Comparison of ENCODE assay signal across 8 cellular contexts in genomic region chr2:219571311-219572236, GRCh38. TPM values are rescaled to one million over a fixed set of nuclear protein-coding genes. Genes with fewer than 3 reads are reported as not detected.
A peak's percentile ranks its signal among the peaks of the same experiment; 100 is the strongest.
DNase-seq lines count a peak whose midpoint lies in the region; ATAC-seq, FAIRE-seq and TF ChIP-seq lines count a peak whose summit lies in the region.

OBSL1 (minus strand) TSS chr2:219571539; CDS start chr2:219571232, 307 bp downstream.

- peak within 1 kb of the TSS; percentile 92 for H3K4me2 ChIP-seq in HepG2 (ENCODE audit: low read depth, low read length)

- H3K4me1 Mint-ChIP-seq in CD8-positive, alpha-beta memory T cell = peaks cover 0 to 7% (median 0%) of the 10 kb centered on the region in 3 donors
- H3K4me1 Mint-ChIP-seq in stimulated activated naive CD8-positive, alpha-beta T cell treated with anti-CD3 and anti-CD28 coated beads, Interleukin-15, amount 100 ng/mL, for 72 hours = peaks cover 5% of the 10 kb centered on the region

- WGBS in HepG2 (ENCODE audit: low lambda C conversion rate) = under 1% methylated on average over 36 of the region's 42 CpGs

- FAIRE-seq in HepG2 (lab: Jason Lieb, UNC) = peak; percentile 72

- peak; percentile 30; the same call in 1 of the 2 replicates for TF ChIP-seq CTCF in HepG2 (CRISPR knock-in tag; IDR thresholded peaks at IDR 0.05)

- TF ChIP-seq RAD21 in Ishikawa (IDR thresholded peaks at IDR 0.05; ENCODE audit: low read depth) = no peak
- no peak; the same call in 1 of the 2 replicates for TF ChIP-seq RAD21 in HepG2 (CRISPR knock-in tag; IDR thresholded peaks at IDR 0.05)

- H3K9me3 Mint-ChIP-seq in CD8-positive, alpha-beta memory T cell = peaks cover 0 to 2% (median 0%) of the 10 kb centered on the region in 5 donors
- H3K9me3 Mint-ChIP-seq in stimulated activated naive CD8-positive, alpha-beta T cell treated with anti-CD3 and anti-CD28 coated beads, Interleukin-15, amount 100 ng/mL, for 72 hours = no peaks in the 10 kb centered on the region

- peak within 1 kb of the TSS in 6 of 7 donors; percentile 9 to 81 (median 38) for H3K4me3 Mint-ChIP-seq in CD8-positive, alpha-beta memory T cell
- H3K4me3 Mint-ChIP-seq in stimulated activated naive CD8-positive, alpha-beta T cell treated with anti-CD3 and anti-CD28 coated beads, Interleukin-15, amount 100 ng/mL, for 72 hours = peak within 1 kb of the TSS; percentile 49 to 69

- H3K36me3 Mint-ChIP-seq in CD8-positive, alpha-beta memory T cell = no peaks in the 10 kb centered on the region

- H3K27me3 ChIP-seq in CD8-positive, alpha-beta memory T cell (ENCODE audit: insufficient read depth, low read length, poor library complexity, severe bottlenecking) = peaks cover 12% of the 10 kb centered on the region
- peaks cover 31% of the 10 kb centered on the region for H3K27me3 ChIP-seq in effector memory CD4-positive, alpha-beta T cell (replicated peaks; ENCODE audit: control insufficient read depth, insufficient read depth, low read length, poor library complexity, severe bottlenecking)
- H3K27me3 ChIP-seq in HepG2 (ENCODE audit: control insufficient read depth in 1 of 2, insufficient read depth in 2 of 2, low read length in 2 of 2) = no peaks in the 10 kb centered on the region

- CTCF ChIA-PET in CD8-positive, alpha-beta memory T cell (lab: Charles Lee) = interaction anchor here (0.9 to 1.7 kb wide), 2 partner anchors 10 to 30 kb away, joined by 3 to 12 read pairs; no protein-coding TSS in a partner anchor
- CTCF ChIA-PET in HepG2 (lab: Yijun Ruan, JAX; ENCODE audit: low intra/inter-chr PET ratio, low total read pairs) = interaction anchor here (2.9 kb wide), 1 partner anchor 71 kb away, joined by 13 read pairs; no protein-coding TSS in a partner anchor

- H3K36me3 ChIP-seq in CD8-positive, alpha-beta memory T cell (ENCODE audit: insufficient read depth, low read length) = no peaks in the 10 kb centered on the region
- H3K36me3 ChIP-seq in effector memory CD4-positive, alpha-beta T cell (ENCODE audit: control insufficient read depth, insufficient read depth, low read length) = no peaks in the 10 kb centered on the region
- peaks cover under 1 to 21% of the 10 kb centered on the region in 2 experiments for H3K36me3 ChIP-seq in HepG2 (replicated peaks in 1 of 2; ENCODE audit: control insufficient read depth in 1 of 2, insufficient read depth in 2 of 2, low read length in 2 of 2)

- in situ Hi-C loops in HepG2 (cut with HindIII; ENCODE audit: extremely low pct_ligation_motif_present, low pct_unique_long_range_greater_than_20kb) = no loop called here

- no peak for DNase-seq in CD8-positive, alpha-beta memory T cell
- peak; percentile 91 to 97 for DNase-seq in SHP77 (lab: John Stamatoyannopoulos, UW)
- no peak for DNase-seq in effector memory CD4-positive, alpha-beta T cell
- peak; percentile 90 for DNase-seq in HepG2 (ENCODE audit: low spot score)
- no peak for DNase-seq in stimulated activated naive CD8-positive, alpha-beta T cell treated with anti-CD3 and anti-CD28 coated beads, Interleukin-15, amount 100 ng/mL, for 72 hours
- DNase-seq in cerebellar nuclear complex (lab: John Stamatoyannopoulos, UW) = no peak

- POLR2A ChIA-PET in CD8-positive, alpha-beta memory T cell (lab: Charles Lee) = no interaction called here
- POLR2A ChIA-PET in HepG2 (lab: Yijun Ruan, JAX) = interaction anchor here (0.8 to 3.2 kb wide), 19 partner anchors 7 to 363 kb away, joined by 3 to 150 read pairs (median 4); partner anchors contain the start of genes CHPF, DNPEP, GMPPA and STK11IP

- TF ChIP-seq EP300 in Ishikawa (IDR thresholded peaks at IDR 0.05; ENCODE audit: borderline replicate concordance) = no peak
- TF ChIP-seq EP300 in HepG2 (IDR thresholded peaks at IDR 0.05; ENCODE audit: low read depth in 2 of 2, low read length in 2 of 2) = peak; percentile 17 to 69; a peak in 3 of 4 replicates
- peak; percentile 52; the same call in 1 of the 2 replicates for TF ChIP-seq EP300 in HepG2 (CRISPR knock-in tag; IDR thresholded peaks at IDR 0.05; ENCODE audit: borderline replicate concordance)

- H3K4me3 ChIP-seq in CD8-positive, alpha-beta memory T cell (ENCODE audit: low read length) = no peak within 1 kb of the TSS
- H3K4me3 ChIP-seq in effector memory CD4-positive, alpha-beta T cell (ENCODE audit: insufficient read depth, low read depth, low read length, poor library complexity, severe bottlenecking) = peak within 1 kb of the TSS; percentile 39
- H3K4me3 ChIP-seq in HepG2 (replicated peaks in 1 of 3; ENCODE audit: insufficient read depth in 1 of 3, low read depth in 2 of 3, low read length in 3 of 3) = peak within 1 kb of the TSS; percentile 90 to 95 (median 94)

- no peak within 1 kb of the TSS for H2AFZ ChIP-seq in HepG2 (ENCODE audit: low read length)

- TF ChIP-seq POLR2A in HepG2 (IDR thresholded peaks at IDR 0.05; ENCODE audit: insufficient read depth in 1 of 2, low read depth in 2 of 2, low read length in 2 of 2) = peak in 1 of 2 experiments; percentile 63; a peak in 1 of 4 replicates

- H3K4me1 ChIP-seq in CD8-positive, alpha-beta memory T cell (ENCODE audit: insufficient read depth, low read length) = no peaks in the 10 kb centered on the region
- H3K4me1 ChIP-seq in effector memory CD4-positive, alpha-beta T cell (ENCODE audit: control insufficient read depth, insufficient read depth, low read length, poor library complexity, severe bottlenecking) = no peaks in the 10 kb centered on the region
- H3K4me1 ChIP-seq in HepG2 (ENCODE audit: insufficient read depth, low read length) = peaks cover 66% of the 10 kb centered on the region

- H3K9ac ChIP-seq in HepG2 (ENCODE audit: insufficient read depth, low read depth, low read length) = peak within 1 kb of the TSS; percentile 88

- intact Hi-C loops in HepG2 (cut with micrococcal nuclease; ENCODE audit: unreplicated experiment) = no loop called here

- no peaks in the 10 kb centered on the region for H3K9me3 ChIP-seq in CD8-positive, alpha-beta memory T cell (ENCODE audit: low read length)
- no peaks in the 10 kb centered on the region for H3K9me3 ChIP-seq in effector memory CD4-positive, alpha-beta T cell (ENCODE audit: control insufficient read depth, low read length)
- no peaks in the 10 kb centered on the region for H3K9me3 ChIP-seq in HepG2 (ENCODE audit: low read length)

- peaks cover 21% of the 10 kb centered on the region for H3K79me2 ChIP-seq in HepG2 (ENCODE audit: insufficient read depth, low read length)

- H3K27me3 Mint-ChIP-seq in CD8-positive, alpha-beta memory T cell = peaks cover 25 to 70% of the 10 kb centered on the region in 2 donors
- H3K27me3 Mint-ChIP-seq in stimulated activated naive CD8-positive, alpha-beta T cell treated with anti-CD3 and anti-CD28 coated beads, Interleukin-15, amount 100 ng/mL, for 72 hours = peaks cover 81% of the 10 kb centered on the region

- peak within 1 kb of the TSS; percentile 63 for H3K27ac ChIP-seq in CD8-positive, alpha-beta memory T cell (ENCODE audit: low read depth, low read length)
- no peak within 1 kb of the TSS for H3K27ac ChIP-seq in effector memory CD4-positive, alpha-beta T cell (ENCODE audit: insufficient read depth, low read length, poor library complexity, severe bottlenecking)
- H3K27ac ChIP-seq in HepG2 (ENCODE audit: extremely low read length, insufficient read depth, low read length) = peak within 1 kb of the TSS; percentile 94

- no TSS peak for BruUV-seq in HepG2 (replicated peaks; lab: Mats Ljungman, UMichigan)

- H3K27ac Mint-ChIP-seq in CD8-positive, alpha-beta memory T cell = no peak within 1 kb of the TSS
- H3K27ac Mint-ChIP-seq in stimulated activated naive CD8-positive, alpha-beta T cell treated with anti-CD3 and anti-CD28 coated beads, Interleukin-15, amount 100 ng/mL, for 72 hours = no peak within 1 kb of the TSS

- no peaks in the 10 kb centered on the region for H4K20me1 ChIP-seq in HepG2 (ENCODE audit: insufficient read depth, low read length)

- ATAC-seq in HepG2 (peak; percentile 85), GM18502 (IDR thresholded peaks at IDR 0.05; ENCODE audit: poor library complexity, unreplicated experiment) (no peak)
- peak; percentile 38 for ATAC-seq in stimulated activated naive CD8-positive, alpha-beta T cell treated with anti-CD3 and anti-CD28 coated beads, Interleukin-15, amount 100 ng/mL, for 72 hours

TF ChIP-seq in Ishikawa, 13 proteins besides CTCF, POLR2A, EP300 and RAD21:
- no peak for TF ChIP-seq CEBPB (IDR thresholded peaks at IDR 0.05)
- TF ChIP-seq TCF12 (IDR thresholded peaks at IDR 0.05; ENCODE audit: low read depth) = no peak
- TF ChIP-seq YY1 (IDR thresholded peaks at IDR 0.05; ENCODE audit: low read depth) = no peak
- peak; percentile 41; the same call in 1 of the 2 replicates for TF ChIP-seq TAF1 (IDR thresholded peaks at IDR 0.05; ENCODE audit: low read depth)

TF ChIP-seq in HepG2, 621 proteins besides CTCF, POLR2A, EP300 and RAD21 (continues in another document):
- TF ChIP-seq ZNF709 (CRISPR knock-in tag; IDR thresholded peaks at IDR 0.05) = no peak
- TF ChIP-seq ZBTB42 (CRISPR knock-in tag; IDR thresholded peaks at IDR 0.05) = peak; percentile 61; the same call in 1 of the 2 replicates

RNA-seq across cellular contexts. Expression of gene OBSL1, which starts in this region (rescaled TPM):
- under 1 TPM; 0.48 to 0.69 TPM for total RNA-seq in CD8-positive, alpha-beta memory T cell
- not detected for polyA plus RNA-seq in CD8-positive, alpha-beta memory T cell
- 65.4 and 86.7 TPM in 2 replicates for total RNA-seq in HepG2 (2016; rRNA removed; fragmentation: Illumina TruSeq; extraction: Trizol)
- total RNA-seq in HepG2 (2016; cell fraction: cytosol; rRNA removed; fragmentation: Illumina TruSeq; extraction: Trizol; ENCODE audit: low read depth) = 17.5 and 19.8 TPM in 2 replicates
- total RNA-seq in HepG2 (2016; cell fraction: insoluble cytoplasmic fraction; rRNA removed; fragmentation: Illumina TruSeq; extraction: Trizol) = 54.2 and 89.3 TPM in 2 replicates
- 30.2 and 34.7 TPM in 2 replicates for total RNA-seq in HepG2 (2016; cell fraction: membrane; rRNA removed; fragmentation: Illumina TruSeq; extraction: Trizol)
- 65.9 and 71.3 TPM in 2 replicates for total RNA-seq in HepG2 (2016; cell fraction: nucleus; rRNA removed; fragmentation: Illumina TruSeq; extraction: Trizol)
- polyA plus RNA-seq in HepG2 (2011; rRNA removed) = 218 and 229 TPM in 2 replicates
- 176 and 256 TPM in 2 replicates for polyA plus RNA-seq in HepG2 (2011; cell fraction: cytosol; rRNA removed)
- 886 and 1,174 TPM in 2 replicates for polyA plus RNA-seq in HepG2 (2011; cell fraction: nucleus; rRNA removed)
- polyA plus RNA-seq in HepG2 (2012) = 161 and 176 TPM in 2 replicates
- polyA plus RNA-seq in HepG2 (2016; cell fraction: cytosol; fragmentation: Illumina TruSeq; extraction: Trizol; ENCODE audit: low read depth) = 10.0 and 11.3 TPM in 2 replicates
- polyA plus RNA-seq in HepG2 (2016; cell fraction: insoluble cytoplasmic fraction; fragmentation: Illumina TruSeq; extraction: Trizol; ENCODE audit: low read depth) = 66.1 and 91.2 TPM in 2 replicates
- 22.2 and 25.7 TPM in 2 replicates for polyA plus RNA-seq in HepG2 (2016; cell fraction: membrane; fragmentation: Illumina TruSeq; extraction: Trizol; ENCODE audit: low read depth)
- 147 and 161 TPM in 2 replicates for polyA plus RNA-seq in HepG2 (2016; cell fraction: nucleus; fragmentation: Illumina TruSeq; extraction: Trizol; ENCODE audit: insufficient read depth, low read depth)
- 27.0 and 477 TPM in 2 replicates for polyA minus RNA-seq in HepG2 (2011; rRNA and poly(A)+ RNA removed; ENCODE audit: low replicate concordance)
- 210 and 260 TPM in 2 replicates for polyA minus RNA-seq in HepG2 (2011; cell fraction: cytosol; rRNA and poly(A)+ RNA removed)
- polyA minus RNA-seq in HepG2 (2011; cell fraction: nucleus; rRNA and poly(A)+ RNA removed) = 189 and 199 TPM in 2 replicates

Comparison
In these comparisons a context has a peak if more than half of its experiments do, and no peak if none do; other contexts are left out.
1. RNA of gene OBSL1 (total RNA-seq): 17.5 to 89.3 TPM in HepG2; 0.48 to 0.69 TPM in CD8-positive, alpha-beta memory T cell; every median in the first group is over 10 times any median in the second.
2. RNA of gene OBSL1 (polyA plus RNA-seq): 10.0 to 1,174 TPM in HepG2; not detected in CD8-positive, alpha-beta memory T cell (single experiment); every median in the first group is over 10 times any median in the second.
3. DNase-seq: peak in SHP77 (2 of 2) and HepG2 (single experiment); none in CD8-positive, alpha-beta memory T cell (0 of 5), effector memory CD4-positive, alpha-beta T cell (0 of 3), stimulated activated naive CD8-positive, alpha-beta T cell treated with anti-CD3 and anti-CD28 coated beads, Interleukin-15, amount 100 ng/mL, for 72 hours (0 of 2) and cerebellar nuclear complex (0 of 2).